12 cellular contexts compared by ENCODE assay signal in genomic region chr10:114856544-114857287, GRCh38. TPM values are rescaled to one million over a fixed set of nuclear protein-coding genes. Genes with fewer than 3 reads are reported as not detected.
A peak's percentile ranks its signal among the peaks of the same experiment; 100 is the strongest.
DNase-seq lines count a peak whose midpoint lies in the region; ATAC-seq and TF ChIP-seq lines count a peak whose summit lies in the region.
"Had no signal": no experiment of that assay in that cellular context is flagged by ENCODE, and none has a peak within 500 bp of the region (broad histone marks: within the 10 kb centered on the region; RNA-seq: fewer than 3 reads in every experiment).

No MANE protein-coding gene starts in this region.

- TF ChIP-seq CTCF in RWPE1 (conservative IDR thresholded peaks at IDR 0.05; ENCODE audit: low read depth) (no peak), omental fat pad (IDR thresholded peaks at IDR 0.05) (no peak)

- peaks cover 9 to 17% of the 10 kb centered on the region in 2 donors for H3K4me1 Mint-ChIP-seq in effector memory CD8-positive, alpha-beta T cell (ENCODE audit: low read depth in 2 of 2)
- H3K4me1 Mint-ChIP-seq: activated B cell treated with CpG ODN at 0.5 μM for 24 hours had no signal

- H3K4me3 Mint-ChIP-seq in effector memory CD8-positive, alpha-beta T cell: peak overlapping the region in 1 of 2 donors; percentile 26
- H3K4me3 Mint-ChIP-seq: activated B cell treated with CpG ODN at 0.5 μM for 24 hours had no signal

- CTCF ChIA-PET in RWPE1 (lab: Yijun Ruan, JAX): interaction anchor here (0.6 kb wide), 1 partner anchor 52 kb away, joined by 3 read pairs; no protein-coding TSS in a partner anchor

- H3K27ac ChIP-seq in RWPE1: peak overlapping the region; percentile 82

- no peaks in the 10 kb centered on the region for H3K9me3 Mint-ChIP-seq in effector memory CD8-positive, alpha-beta T cell
- H3K9me3 Mint-ChIP-seq: activated B cell treated with CpG ODN at 0.5 μM for 24 hours had no signal

- POLR2A ChIA-PET in RWPE1 (lab: Yijun Ruan, JAX; ENCODE audit: low non-redundant PET): interaction anchor here (0.7 kb wide), 1 partner anchor 77 kb away, joined by 4 read pairs; no protein-coding TSS in a partner anchor

- H3K27me3 Mint-ChIP-seq in effector memory CD8-positive, alpha-beta T cell: no peaks in the 10 kb centered on the region
- H3K27me3 Mint-ChIP-seq: activated B cell treated with CpG ODN at 0.5 μM for 24 hours had no signal

- DNase-seq in GM04503 (ENCODE audit: low read depth) (peak; percentile 74), RWPE1 (ENCODE audit: low spot score) (peak; percentile 56), omental fat pad (ENCODE audit: low spot score) (no peak), HUDEP-2 (lab: John Stamatoyannopoulos, UW; ENCODE audit: unreplicated experiment in 76 of 76) (no peak), NCI-H1694 treated with DMSO at 0.1 percent for 48 hours (lab: John Stamatoyannopoulos, UW) (no peak)
- DNase-seq in effector memory CD8-positive, alpha-beta T cell: no peak
- DNase-seq: activated B cell treated with CpG ODN at 0.5 μM for 24 hours, NCI-H2107, retina, tibial artery had no signal

- H3K27ac Mint-ChIP-seq in effector memory CD8-positive, alpha-beta T cell: peak overlapping the region; percentile 77 to 85
- H3K27ac Mint-ChIP-seq: activated B cell treated with CpG ODN at 0.5 μM for 24 hours had no signal

- peak; percentile 51 for ATAC-seq in effector memory CD8-positive, alpha-beta T cell (replicated peaks)
- ATAC-seq in omental fat pad (ENCODE audit: low FRiP score) (peak; percentile 79), GM21723 (IDR thresholded peaks at IDR 0.05; ENCODE audit: unreplicated experiment) (no peak), HG02973 (IDR thresholded peaks at IDR 0.05; ENCODE audit: unreplicated experiment) (no peak)

- peaks cover 70% of the 10 kb centered on the region for H3K36me3 Mint-ChIP-seq in effector memory CD8-positive, alpha-beta T cell (ENCODE audit: insufficient read depth)

RNA-seq across cellular contexts. Expression of gene FHIP2A, which starts 35.1 kb away (rescaled TPM):
- total RNA-seq in omental fat pad: 10 to 100 TPM; 21.0 to 37.4 (median 30.2) TPM

Comparison
In these comparisons a context has a peak if more than half of its experiments do, and no peak if none do; other contexts are left out.
1. DNase-seq: peak in GM04503 (single experiment) and RWPE1 (single experiment); none in effector memory CD8-positive, alpha-beta T cell (0 of 3), omental fat pad (single experiment), HUDEP-2 (0 of 76) and NCI-H1694 treated with DMSO at 0.1 percent for 48 hours (single experiment).
2. ATAC-seq: peak in effector memory CD8-positive, alpha-beta T cell (single experiment) and omental fat pad (single experiment); none in GM21723 (single experiment) and HG02973 (single experiment).